In the genomic region with DNA sequence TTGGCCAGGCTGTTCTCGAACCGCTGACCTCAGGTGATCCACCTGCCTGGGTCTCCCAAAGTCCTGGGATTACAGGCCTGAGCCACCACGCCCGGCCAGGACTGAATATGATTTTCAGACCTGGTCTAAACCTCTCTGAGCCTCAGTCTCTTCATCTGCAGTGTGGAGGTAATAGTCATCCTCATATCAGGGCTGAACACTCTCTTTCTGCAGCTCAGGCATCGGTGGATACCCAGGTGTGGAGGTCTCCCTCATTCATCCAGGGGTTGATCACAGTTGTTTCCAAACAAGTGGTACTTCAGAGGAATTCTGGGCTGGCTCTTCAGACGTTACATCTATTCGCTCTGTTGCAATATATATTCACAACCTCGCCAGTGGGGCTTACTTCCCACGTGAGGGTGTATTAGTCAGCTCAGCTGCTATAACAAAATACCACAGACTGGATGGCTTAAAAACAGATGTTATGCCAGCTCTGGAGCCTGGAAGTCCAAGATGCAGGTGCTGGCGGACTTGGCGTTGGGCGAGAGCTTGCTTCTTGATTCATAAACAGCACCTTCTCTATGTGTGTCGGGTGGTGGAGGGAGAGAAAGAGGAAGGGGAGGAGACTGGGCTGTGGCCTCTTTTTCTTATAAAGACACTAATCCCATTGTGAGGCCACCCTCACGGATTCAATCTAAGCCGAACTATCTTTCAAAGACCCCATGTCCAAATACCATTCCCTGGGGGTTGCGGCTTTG, we compare ENCODE assay signal across 21 cellular contexts. TPM values are rescaled to one million over a fixed set of nuclear protein-coding genes. Genes with fewer than 3 reads are reported as not detected.
DNase-seq lines count a peak whose midpoint lies in the region; ATAC-seq, FAIRE-seq and TF ChIP-seq lines count a peak whose summit lies in the region.
"Had no signal": no experiment of that assay in that cellular context is flagged by ENCODE, and none has a peak within 500 bp of the region (broad histone marks: within the 10 kb centered on the region; RNA-seq: fewer than 3 reads in every experiment).

No MANE protein-coding gene starts in this region.

- 64% methylated on average over 15 of the region's 16 CpGs for whole genome bisulfite sequencing in HepG2 (ENCODE audit: low lambda C conversion rate)
- 87% methylated on average over 13 of the region's 16 CpGs for WGBS in right lobe of liver (ENCODE audit: insufficient coverage, low coverage, low lambda C conversion rate, missing lambda C conversion rate)

- no peak for TF ChIP-seq EP300 in HepG2 (IDR thresholded peaks at IDR 0.05; ENCODE audit: low read depth in 2 of 2, low read length in 2 of 2)
- TF ChIP-seq EP300 in HepG2 (CRISPR knock-in tag; IDR thresholded peaks at IDR 0.05; ENCODE audit: borderline replicate concordance) = no peak

- peaks cover 36% of the 10 kb centered on the region for H3K4me1 Mint-ChIP-seq in T-helper 2 cell treated with Interferon-gamma antibody and Interleukin-4, amounts not matched to agents 5 μg/mL and 100 μg/mL, for 36 hours (ENCODE audit: low read depth)
- peaks cover 55% of the 10 kb centered on the region for H3K4me1 Mint-ChIP-seq in central memory CD8-positive, alpha-beta T cell
- H3K4me1 Mint-ChIP-seq in type B pancreatic cell (ENCODE audit: unreplicated experiment) = peaks cover 15% of the 10 kb centered on the region

- H3K27me3 ChIP-seq in HepG2 (ENCODE audit: control insufficient read depth in 1 of 2, insufficient read depth in 2 of 2, low read length in 2 of 2) (peaks cover 4 to 41% of the 10 kb centered on the region in 2 experiments; a peak in 4 of 5 replicates), right lobe of liver (no peaks in the 10 kb centered on the region)

- in situ Hi-C loops in HepG2 (cut with HindIII; ENCODE audit: extremely low pct_ligation_motif_present, low pct_unique_long_range_greater_than_20kb) = no loop called here

- no peak for TF ChIP-seq RAD21 in HepG2 (CRISPR knock-in tag; IDR thresholded peaks at IDR 0.05)

- H3K9ac ChIP-seq in HepG2 (ENCODE audit: insufficient read depth, low read depth, low read length) = no peak overlapping the region

- ATAC-seq in HepG2 (no peak), right lobe of liver (no peak), HG02885 (IDR thresholded peaks at IDR 0.05; ENCODE audit: poor library complexity, unreplicated experiment) (no peak)
- ATAC-seq in central memory CD8-positive, alpha-beta T cell (replicated peaks; ENCODE audit: extremely low read depth, poor library complexity, severe bottlenecking) = no peak
- ATAC-seq: CD8-positive, alpha-beta T cell had no signal

- no peaks in the 10 kb centered on the region for H3K9me3 Mint-ChIP-seq in T-helper 2 cell treated with Interferon-gamma antibody and Interleukin-4, amounts not matched to agents 5 μg/mL and 100 μg/mL, for 36 hours
- H3K9me3 Mint-ChIP-seq in central memory CD8-positive, alpha-beta T cell = no peaks in the 10 kb centered on the region
- H3K9me3 Mint-ChIP-seq in type B pancreatic cell = no peaks in the 10 kb centered on the region
- H3K9me3 Mint-ChIP-seq: CD8-positive, alpha-beta T cell had no signal

- H4K20me1 ChIP-seq in HepG2 (ENCODE audit: insufficient read depth, low read length) = no peaks in the 10 kb centered on the region

- H3K36me3 ChIP-seq in HepG2 (replicated peaks in 1 of 2; ENCODE audit: control insufficient read depth in 1 of 2, insufficient read depth in 2 of 2, low read length in 2 of 2) (no peaks in the 10 kb centered on the region), right lobe of liver (no peaks in the 10 kb centered on the region)

- POLR2A ChIA-PET in HepG2 (lab: Yijun Ruan, JAX) = no interaction called here

- peaks cover 27% of the 10 kb centered on the region for H3K4me1 ChIP-seq in HepG2 (ENCODE audit: insufficient read depth, low read length)
- H3K4me1 ChIP-seq in right lobe of liver = peaks cover 0 to 17% (median 3%) of the 10 kb centered on the region in 4 donors

- H3K36me3 Mint-ChIP-seq in T-helper 2 cell treated with Interferon-gamma antibody and Interleukin-4, amounts not matched to agents 5 μg/mL and 100 μg/mL, for 36 hours (ENCODE audit: low read depth) = peaks cover 8% of the 10 kb centered on the region
- peaks cover 18% of the 10 kb centered on the region for H3K36me3 Mint-ChIP-seq in central memory CD8-positive, alpha-beta T cell (ENCODE audit: insufficient read depth)
- H3K36me3 Mint-ChIP-seq in type B pancreatic cell = no peaks in the 10 kb centered on the region

- H3K9me3 ChIP-seq in HepG2 (ENCODE audit: low read length) = no peaks in the 10 kb centered on the region
- H3K9me3 ChIP-seq in right lobe of liver = no peaks in the 10 kb centered on the region

- DNase-seq in T-helper 2 cell treated with Interferon-gamma antibody and Interleukin-4, amounts not matched to agents 5 μg/mL and 100 μg/mL, for 36 hours (ENCODE audit: low spot score) = no peak
- DNase-seq in T-helper 2 cell (no peak), HepG2 (ENCODE audit: low spot score) (no peak), right lobe of liver (no peak), type B pancreatic cell (ENCODE audit: extremely low spot score, unreplicated experiment) (peak; percentile 59), medulla oblongata (ENCODE audit: extremely low spot score) (no peak)
- DNase-seq in central memory CD8-positive, alpha-beta T cell (ENCODE audit: low spot score in 2 of 2) = no peak
- DNase-seq: 8988T; Calu3; CD8-positive, alpha-beta T cell; DMS53; KBM-7; NCI-H1417 treated with DMSO at 0.1 percent for 48 hours; NCI-H187 treated with DMSO at 0.1 percent for 48 hours; NCI-H2227 treated with DMSO at 0.1 percent for 48 hours; NCI-H510A treated with DMSO at 0.1 percent for 48 hours had no signal

- no peak overlapping the region for H3K4me2 ChIP-seq in HepG2 (ENCODE audit: low read depth, low read length)

- H3K27me3 Mint-ChIP-seq in T-helper 2 cell treated with Interferon-gamma antibody and Interleukin-4, amounts not matched to agents 5 μg/mL and 100 μg/mL, for 36 hours (ENCODE audit: low read depth) = no peaks in the 10 kb centered on the region
- no peaks in the 10 kb centered on the region for H3K27me3 Mint-ChIP-seq in central memory CD8-positive, alpha-beta T cell
- peaks cover 38% of the 10 kb centered on the region for H3K27me3 Mint-ChIP-seq in type B pancreatic cell
- H3K27me3 Mint-ChIP-seq: B cell had no signal

- H3K27ac Mint-ChIP-seq in T-helper 2 cell treated with Interferon-gamma antibody and Interleukin-4, amounts not matched to agents 5 μg/mL and 100 μg/mL, for 36 hours = peak overlapping the region; percentile 96
- peak overlapping the region; percentile 76 for H3K27ac Mint-ChIP-seq in central memory CD8-positive, alpha-beta T cell (ENCODE audit: low read depth)
- no peak overlapping the region for H3K27ac Mint-ChIP-seq in type B pancreatic cell

- H3K79me2 ChIP-seq in HepG2 (ENCODE audit: insufficient read depth, low read length) = peaks cover 2% of the 10 kb centered on the region

- TF ChIP-seq POLR2A in HepG2 (IDR thresholded peaks at IDR 0.05; ENCODE audit: insufficient read depth in 1 of 2, low read depth in 2 of 2, low read length in 2 of 2) = no peak
- no peak for TF ChIP-seq POLR2A in right lobe of liver (IDR thresholded peaks at IDR 0.05)

- H3K4me3 Mint-ChIP-seq in T-helper 2 cell treated with Interferon-gamma antibody and Interleukin-4, amounts not matched to agents 5 μg/mL and 100 μg/mL, for 36 hours = no peak overlapping the region
- H3K4me3 Mint-ChIP-seq in central memory CD8-positive, alpha-beta T cell = no peak overlapping the region
- H3K4me3 Mint-ChIP-seq in type B pancreatic cell = no peak overlapping the region

- intact Hi-C loops in HepG2 (cut with micrococcal nuclease; ENCODE audit: unreplicated experiment) = no loop called here
- intact Hi-C loops in right lobe of liver (cut with DNase I) = loop anchor here in 1 of 2 donors (10.0 kb wide), 1 partner anchor 81 kb away; no protein-coding TSS in a partner anchor

- TF ChIP-seq CTCF in HepG2 (CRISPR knock-in tag; IDR thresholded peaks at IDR 0.05) (no peak), right lobe of liver (IDR thresholded peaks at IDR 0.05) (no peak), type B pancreatic cell (conservative IDR thresholded peaks at IDR 0.05) (no peak)

- H2AFZ ChIP-seq in HepG2 (ENCODE audit: low read length) = no peak overlapping the region

- no peak overlapping the region for H3K4me3 ChIP-seq in HepG2 (replicated peaks in 1 of 3; ENCODE audit: insufficient read depth in 1 of 3, low read depth in 2 of 3, low read length in 3 of 3)
- no peak overlapping the region for H3K4me3 ChIP-seq in right lobe of liver

- H3K27ac ChIP-seq in HepG2 (ENCODE audit: extremely low read length, insufficient read depth, low read length) (no peak overlapping the region), right lobe of liver (no peak overlapping the region)

- FAIRE-seq in HepG2 (lab: Jason Lieb, UNC) = no peak
- FAIRE-seq: GM12891, GM18507, H1 had no signal

- CTCF ChIA-PET in HepG2 (lab: Yijun Ruan, JAX; ENCODE audit: low intra/inter-chr PET ratio, low total read pairs) = no interaction called here

- BruUV-seq in HepG2 (replicated peaks; lab: Mats Ljungman, UMichigan) = no TSS peak

TF ChIP-seq in HepG2, 621 proteins besides CTCF, POLR2A, EP300 and RAD21 (continues in another document):
- TF ChIP-seq TGIF2 (CRISPR knock-in tag; IDR thresholded peaks at IDR 0.05) (no peak), ZNF12 (CRISPR knock-in tag; IDR thresholded peaks at IDR 0.05) (peak; percentile 95)

RNA-seq across cellular contexts. Expression of gene MBP, which starts 2.9 kb away (rescaled TPM):
- 5.0 TPM in 2 replicates for total RNA-seq in HepG2 (2016; rRNA removed; fragmentation: Illumina TruSeq; extraction: Trizol)
- total RNA-seq in HepG2 (2016; cell fraction: cytosol; rRNA removed; fragmentation: Illumina TruSeq; extraction: Trizol; ENCODE audit: low read depth) = 1.4 and 1.7 TPM in 2 replicates
- 4.7 TPM in 2 replicates for total RNA-seq in HepG2 (2016; cell fraction: insoluble cytoplasmic fraction; rRNA removed; fragmentation: Illumina TruSeq; extraction: Trizol)
- total RNA-seq in HepG2 (2016; cell fraction: membrane; rRNA removed; fragmentation: Illumina TruSeq; extraction: Trizol) = 1.8 and 2.3 TPM in 2 replicates
- total RNA-seq in HepG2 (2016; cell fraction: nucleus; rRNA removed; fragmentation: Illumina TruSeq; extraction: Trizol) = 5.1 and 6.2 TPM in 2 replicates
- 8.5 and 10.9 TPM in 2 replicates for polyA plus RNA-seq in HepG2 (2011; rRNA removed)
- 5.1 and 8.0 TPM in 2 replicates for polyA plus RNA-seq in HepG2 (2011; cell fraction: cytosol; rRNA removed)
- 14.4 and 16.4 TPM in 2 replicates for polyA plus RNA-seq in HepG2 (2011; cell fraction: nucleus; rRNA removed)
- 10.8 and 11.5 TPM in 2 replicates for polyA plus RNA-seq in HepG2 (2012)
- polyA plus RNA-seq in HepG2 (2016; cell fraction: cytosol; fragmentation: Illumina TruSeq; extraction: Trizol; ENCODE audit: low read depth) = 0.49 and 0.51 TPM in 2 replicates
- 4.2 and 4.7 TPM in 2 replicates for polyA plus RNA-seq in HepG2 (2016; cell fraction: insoluble cytoplasmic fraction; fragmentation: Illumina TruSeq; extraction: Trizol; ENCODE audit: low read depth)
- polyA plus RNA-seq in HepG2 (2016; cell fraction: membrane; fragmentation: Illumina TruSeq; extraction: Trizol; ENCODE audit: low read depth) = 1.0 and 1.1 TPM in 2 replicates
- polyA plus RNA-seq in HepG2 (2016; cell fraction: nucleus; fragmentation: Illumina TruSeq; extraction: Trizol; ENCODE audit: insufficient read depth, low read depth) = 4.4 and 5.6 TPM in 2 replicates
- 10.6 and 20.4 TPM in 2 replicates for polyA minus RNA-seq in HepG2 (2011; rRNA and poly(A)+ RNA removed; ENCODE audit: low replicate concordance)
- 7.3 and 8.8 TPM in 2 replicates for polyA minus RNA-seq in HepG2 (2011; cell fraction: cytosol; rRNA and poly(A)+ RNA removed)
- polyA minus RNA-seq in HepG2 (2011; cell fraction: nucleus; rRNA and poly(A)+ RNA removed) = 19.0 and 19.6 TPM in 2 replicates
- total RNA-seq in right lobe of liver = 10 to 100 TPM; 24.0 to 40.8 (median 27.6) TPM
- 14.5 and 34.0 TPM in 2 replicates for total RNA-seq in type B pancreatic cell (ENCODE audit: low replicate concordance)
